ENCODE assay signal across 23 cellular contexts in the genomic region with DNA sequence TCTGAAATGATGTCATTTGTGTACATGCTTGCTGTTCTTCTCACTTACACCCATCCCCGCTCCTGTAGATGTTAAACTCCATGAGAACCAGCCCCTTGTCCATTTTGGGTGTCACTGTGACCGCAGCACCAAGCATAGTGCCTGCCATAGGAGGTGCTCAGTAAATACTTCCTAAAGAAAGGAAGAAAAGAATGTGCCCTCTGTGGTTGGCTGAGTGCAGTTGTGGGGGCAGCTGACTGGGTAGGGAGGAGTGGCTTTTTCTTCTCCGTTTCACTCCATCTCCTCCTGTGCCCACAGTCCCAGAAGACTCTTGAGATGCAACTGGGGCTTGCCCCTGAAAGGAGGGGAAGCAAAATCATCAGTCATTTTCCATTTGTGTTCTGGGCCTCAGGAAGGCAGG. TPM values are rescaled to one million over a fixed set of nuclear protein-coding genes. Genes with fewer than 3 reads are reported as not detected.
DNase-seq lines count a peak whose midpoint lies in the region; ATAC-seq and TF ChIP-seq lines count a peak whose summit lies in the region.
"Had no signal": no experiment of that assay in that cellular context is flagged by ENCODE, and none has a peak within 500 bp of the region (broad histone marks: within the 10 kb centered on the region; RNA-seq: fewer than 3 reads in every experiment).

No MANE protein-coding gene starts in this region.

- H3K79me2 ChIP-seq in SK-N-SH (ENCODE audit: insufficient read depth): no peaks in the 10 kb centered on the region; the same call in 1 of the 2 replicates

- H2AFZ ChIP-seq in SK-N-SH (ENCODE audit: low read depth): no peak overlapping the region

- DNase-seq in DMS79 treated with DMSO at 0.1 percent for 48 hours (lab: John Stamatoyannopoulos, UW) (peak; percentile 43), memory B cell (ENCODE audit: low spot score in 2 of 2) (no peak), foreskin keratinocyte (no peak), HCEC 1CT (no peak), GM19240 (ENCODE audit: insufficient read length, low spot score) (no peak), SK-N-SH (no peak)
- DNase-seq: activated CD4-positive, alpha-beta T cell treated with anti-CD3 and anti-CD28 coated beads for 48 hours; CD8-positive, alpha-beta T cell; dorsolateral prefrontal cortex; kidney glomerular epithelial cell; mammary epithelial cell; NCI-H1105 treated with DMSO at 0.1 percent for 48 hours; NCI-H510A; NK-92 treated with Interleukin-12 subunit alpha and Interleukin-12 subunit beta, amount 100 ng/mL, for 24 hours; psoas muscle; stimulated activated CD4-positive, alpha-beta T cell treated with anti-CD3 and anti-CD28 coated beads, Interleukin-1b, Interleukin-23, amount 100 ng/mL, for 48 hours; stimulated activated naive CD4-positive, alpha-beta T cell treated with Interleukin-2 at 50 U/mL for 16 hours had no signal

- no peak for TF ChIP-seq EP300 in SK-N-SH (IDR thresholded peaks at IDR 0.05; ENCODE audit: borderline replicate concordance in 1 of 2, low read depth in 1 of 2, low read length in 1 of 2)

- no peaks in the 10 kb centered on the region for H3K9me3 Mint-ChIP-seq in IgD-negative memory B cell
- peaks cover 3% of the 10 kb centered on the region for H3K9me3 Mint-ChIP-seq in memory B cell
- H3K9me3 Mint-ChIP-seq: CD8-positive, alpha-beta T cell; central memory CD8-positive, alpha-beta T cell had no signal

- H3K27me3 Mint-ChIP-seq in IgD-negative memory B cell (peaks cover 3% of the 10 kb centered on the region), memory B cell (no peaks in the 10 kb centered on the region)
- H3K27me3 Mint-ChIP-seq: central memory CD8-positive, alpha-beta T cell had no signal

- no peak overlapping the region for H3K4me2 ChIP-seq in SK-N-SH

- no peak for TF ChIP-seq RAD21 in SK-N-SH (IDR thresholded peaks at IDR 0.05; ENCODE audit: low read length)

- H3K27ac ChIP-seq in foreskin keratinocyte: no peak overlapping the region
- no peak overlapping the region for H3K27ac ChIP-seq in SK-N-SH (ENCODE audit: low read depth in 2 of 2, low read length in 1 of 2)
- H3K27ac ChIP-seq: dorsolateral prefrontal cortex, psoas muscle, SJSA1, tibial nerve had no signal

- H3F3A ChIP-seq in SK-N-SH (replicated peaks; ENCODE audit: insufficient read depth): no peaks in the 10 kb centered on the region

- ATAC-seq in GM18868 (IDR thresholded peaks at IDR 0.05; ENCODE audit: unreplicated experiment) (peak; percentile 38), memory B cell (ENCODE audit: low read depth) (peak; percentile 60), foreskin keratinocyte (no peak)
- ATAC-seq: CD8-positive, alpha-beta T cell; psoas muscle had no signal

- no peaks in the 10 kb centered on the region for H3K9me2 ChIP-seq in SK-N-SH

- H4K20me1 ChIP-seq in SK-N-SH (ENCODE audit: insufficient read depth): no peaks in the 10 kb centered on the region

- peak overlapping the region in 3 of 4 donors; percentile 44 to 67 (median 65) for H3K4me3 Mint-ChIP-seq in IgD-negative memory B cell
- H3K4me3 Mint-ChIP-seq in memory B cell: peak overlapping the region; percentile 4
- H3K4me3 Mint-ChIP-seq: CD8-positive, alpha-beta T cell; central memory CD8-positive, alpha-beta T cell had no signal

- peaks cover 4% of the 10 kb centered on the region for H3K4me1 ChIP-seq in foreskin keratinocyte
- H3K4me1 ChIP-seq in SK-N-SH (ENCODE audit: control insufficient read depth in 1 of 2, insufficient read depth in 2 of 2, low read depth in 1 of 2, low read length in 1 of 2): peaks cover 0 to 7% of the 10 kb centered on the region in 2 experiments; a peak in 1 of 4 replicates
- H3K4me1 ChIP-seq: HAP-1, psoas muscle, SJSA1, tibial nerve had no signal

- no peaks in the 10 kb centered on the region for H3K36me3 ChIP-seq in SK-N-SH (replicated peaks in 1 of 2; ENCODE audit: control insufficient read depth in 1 of 2, insufficient read depth in 2 of 2, low read length in 1 of 2)
- H3K36me3 ChIP-seq: HAP-1, SJSA1, tibial nerve had no signal

- H3K27ac Mint-ChIP-seq in IgD-negative memory B cell (peak overlapping the region in 1 of 3 donors; percentile 73), memory B cell (peak overlapping the region; percentile 74)
- H3K27ac Mint-ChIP-seq: CD8-positive, alpha-beta T cell had no signal

- POLR2A ChIA-PET in SK-N-SH (lab: Yijun Ruan, JAX): no interaction called here

- TF ChIP-seq CTCF in foreskin keratinocyte (conservative IDR thresholded peaks at IDR 0.05): no peak
- no peak for TF ChIP-seq CTCF in SK-N-SH (IDR thresholded peaks at IDR 0.05)

- 66% methylated on average over 3 of the region's 3 CpGs for WGBS in SK-N-SH (ENCODE audit: low lambda C conversion rate)

- CTCF ChIA-PET in SK-N-SH (lab: Yijun Ruan, JAX): no interaction called here

- no peak overlapping the region for H3K9ac ChIP-seq in SK-N-SH

- no peak overlapping the region for H3K4me3 ChIP-seq in SK-N-SH (ENCODE audit: low read depth in 2 of 2, low read length in 1 of 2)
- H3K4me3 ChIP-seq: dorsolateral prefrontal cortex, HAP-1, psoas muscle, SJSA1, tibial nerve had no signal

- H3K36me3 Mint-ChIP-seq in IgD-negative memory B cell: no peaks in the 10 kb centered on the region
- no peaks in the 10 kb centered on the region for H3K36me3 Mint-ChIP-seq in memory B cell
- H3K36me3 Mint-ChIP-seq: CD8-positive, alpha-beta T cell had no signal

- no peaks in the 10 kb centered on the region for H3K9me3 ChIP-seq in SK-N-SH
- H3K9me3 ChIP-seq: HAP-1, psoas muscle, SJSA1, tibial nerve had no signal

- H3K4me1 Mint-ChIP-seq in IgD-negative memory B cell: peaks cover 27 to 42% (median 33%) of the 10 kb centered on the region in 3 donors
- peaks cover 33% of the 10 kb centered on the region for H3K4me1 Mint-ChIP-seq in memory B cell
- H3K4me1 Mint-ChIP-seq: central memory CD8-positive, alpha-beta T cell had no signal

- H3K27me3 ChIP-seq in foreskin keratinocyte: no peaks in the 10 kb centered on the region
- H3K27me3 ChIP-seq in SK-N-SH (ENCODE audit: insufficient read depth): no peaks in the 10 kb centered on the region
- H3K27me3 ChIP-seq: SJSA1, tibial nerve had no signal

TF ChIP-seq in SK-N-SH, 30 proteins besides CTCF, POLR2A, EP300 and RAD21:
- TF ChIP-seq CHD2 (IDR thresholded peaks at IDR 0.05; ENCODE audit: low read length, partially characterized antibody): no peak
- TF ChIP-seq RXRA (IDR thresholded peaks at IDR 0.05; ENCODE audit: borderline replicate concordance, low read depth): no peak
- no peak for TF ChIP-seq MXI1 (IDR thresholded peaks at IDR 0.05; ENCODE audit: low read depth, low read length)
- TF ChIP-seq FOXM1 (IDR thresholded peaks at IDR 0.05; ENCODE audit: low read depth): no peak

RNA-seq across cellular contexts. Expression of a gene that starts 25.5 kb away (rescaled TPM):
- 0.11 TPM for polyA plus RNA-seq in IgD-negative memory B cell
- 0.41 and 0.60 TPM in 2 replicates for total RNA-seq in foreskin keratinocyte
- polyA plus RNA-seq in foreskin keratinocyte: 0.20 and 0.22 TPM in 2 replicates
- polyA plus RNA-seq in SK-N-SH (2012; rRNA removed): 0.35 and 0.41 TPM in 2 replicates
- polyA plus RNA-seq in SK-N-SH (2012; cell fraction: cytosol; rRNA removed): 0.51 and 0.53 TPM in 2 replicates
- polyA plus RNA-seq in SK-N-SH (2012; cell fraction: nucleus; rRNA removed): 0.33 and 0.52 TPM in 2 replicates
